8 cellular contexts compared by ENCODE assay signal in genomic region chr12:64181504-64182291, GRCh38. TPM values are rescaled to one million over a fixed set of nuclear protein-coding genes. Genes with fewer than 3 reads are reported as not detected.
DNase-seq lines count a peak whose midpoint lies in the region; ATAC-seq, FAIRE-seq and TF ChIP-seq lines count a peak whose summit lies in the region.

No MANE protein-coding gene starts in this region.

- H3K4me3 ChIP-seq in vagina = no peak overlapping the region

- DNase-seq in NCI-H526 (lab: John Stamatoyannopoulos, UW) (peak; percentile 35 to 70), dedifferentiated amniotic fluid mesenchymal stem cell (ENCODE audit: extremely low spot score) (peak; percentile 95), medulla oblongata (ENCODE audit: extremely low spot score) (peak; percentile 90), vagina (ENCODE audit: extremely low spot score in 2 of 2) (peak in 1 of 2 donors; percentile 90)

- ATAC-seq in HG02938 (IDR thresholded peaks at IDR 0.05; ENCODE audit: unreplicated experiment) = no peak
- ATAC-seq in GM18498 (IDR thresholded peaks at IDR 0.05; ENCODE audit: unreplicated experiment) = no peak

- TF ChIP-seq CTCF in GM12873 (IDR thresholded peaks at IDR 0.05; ENCODE audit: insufficient read depth, low read depth, low read length, missing control alignments) (peak; percentile 18), vagina (IDR thresholded peaks at IDR 0.05) (peak in 2 of 3 experiments; percentile 33 to 60)

- no peaks in the 10 kb centered on the region for H3K27me3 ChIP-seq in vagina

- intact Hi-C loops in vagina (cut with DNase I) = loop anchor here (2.0 kb wide), 1 partner anchor 337 kb away; the partner anchor contains the start of gene SRGAP1

- TF ChIP-seq POLR2A in vagina (IDR thresholded peaks at IDR 0.05) = no peak

- FAIRE-seq in A204.1 (lab: Jason Lieb, UNC) = peak; percentile 95

- peaks cover 10% of the 10 kb centered on the region for H3K4me1 ChIP-seq in vagina

- no peaks in the 10 kb centered on the region for H3K9me3 ChIP-seq in vagina

- H3K27ac ChIP-seq in vagina = peak overlapping the region; percentile 53

- H3K36me3 ChIP-seq in vagina = no peaks in the 10 kb centered on the region

RNA-seq across cellular contexts. Expression of gene KICS2, which starts 40.4 kb away (rescaled TPM):
- total RNA-seq in vagina = 9.6 TPM
